Comparison of ENCODE assay signal across 8 cellular contexts in the genomic region with DNA sequence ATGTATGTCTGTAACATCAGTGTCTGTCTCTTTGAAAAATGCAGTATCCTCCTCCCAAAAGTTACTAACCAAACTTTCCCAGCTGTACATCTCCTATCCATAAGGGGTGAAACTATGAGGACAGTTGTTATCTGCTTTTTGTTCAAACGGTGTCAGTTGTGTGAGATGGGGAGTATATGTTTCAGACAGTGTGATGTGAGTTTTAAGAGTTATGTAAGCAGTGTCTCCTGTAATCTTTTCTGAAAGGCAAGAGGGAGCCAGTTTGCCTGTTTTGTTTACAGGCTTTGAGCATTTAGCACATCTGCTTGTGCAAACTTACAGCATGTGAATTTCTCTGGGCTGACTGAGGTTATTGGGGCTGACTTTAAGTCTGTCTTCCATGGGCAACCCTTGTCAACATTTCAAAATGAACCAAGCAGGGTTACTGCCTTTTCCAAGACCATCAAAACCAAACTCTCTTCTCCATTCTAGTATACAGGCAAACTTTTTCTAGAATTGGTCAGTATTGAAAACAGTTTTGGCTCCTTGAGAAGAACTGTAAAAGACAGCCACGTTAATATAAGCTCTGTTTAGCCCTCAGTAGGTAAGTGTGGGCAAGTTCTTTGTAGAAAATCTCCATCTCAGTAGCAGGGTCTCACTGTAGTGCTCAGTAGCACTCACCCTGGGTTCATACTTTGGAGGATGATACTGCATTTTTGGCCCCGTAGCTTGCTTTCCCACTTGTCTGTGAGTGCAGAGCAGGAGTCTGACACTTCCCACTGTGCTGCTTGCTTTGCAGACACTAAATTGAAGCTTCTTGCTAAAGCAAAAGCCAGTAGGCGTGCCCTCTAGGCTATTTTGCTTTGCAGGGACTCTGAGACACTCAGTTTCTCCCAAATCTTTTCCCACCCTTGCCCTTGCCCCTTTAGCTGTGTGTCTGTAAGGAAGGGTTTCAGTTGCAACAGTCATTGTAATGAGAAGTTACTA. TPM values are rescaled to one million over a fixed set of nuclear protein-coding genes. Genes with fewer than 3 reads are reported as not detected.
A peak's percentile ranks its signal among the peaks of the same experiment; 100 is the strongest.
DNase-seq lines count a peak whose midpoint lies in the region; FAIRE-seq and TF ChIP-seq lines count a peak whose summit lies in the region.

No MANE protein-coding gene starts in this region.

- H3K27me3 ChIP-seq in bronchial epithelial cell (ENCODE audit: control insufficient read depth, insufficient read depth, low read length) (no peaks in the 10 kb centered on the region), mesenchymal stem cell (ENCODE audit: control insufficient read depth in 1 of 2, insufficient read depth in 1 of 2, low read length in 2 of 2) (no peaks in the 10 kb centered on the region)

- no peak overlapping the region for H3K4ac ChIP-seq in mesenchymal stem cell (ENCODE audit: low read depth in 1 of 2, low read length in 2 of 2)

- H3K27ac ChIP-seq in mesenchymal stem cell (ENCODE audit: low read length, poor library complexity, severe bottlenecking) = no peak overlapping the region
- peak overlapping the region; percentile 14 for H3K27ac ChIP-seq in urinary bladder (ENCODE audit: low read depth)

- no peak overlapping the region for H4K8ac ChIP-seq in mesenchymal stem cell (ENCODE audit: low read length)

- H3K27me3 Mint-ChIP-seq in MCF 10A (ENCODE audit: insufficient read depth, unreplicated experiment) = no peaks in the 10 kb centered on the region

- no peak overlapping the region for H2AK5ac ChIP-seq in mesenchymal stem cell (ENCODE audit: low read length, severe bottlenecking)

- BruUV-seq in MCF 10A (replicated peaks; lab: Mats Ljungman, UMichigan) = no TSS peak

- in situ Hi-C loops in GM13977 (cut with MboI; ENCODE audit: low pct_unique_long_range_greater_than_20kb, low sequenced_read_pairs, unreplicated experiment) = no loop called here

- TF ChIP-seq CTCF in bronchial epithelial cell (IDR thresholded peaks at IDR 0.05; ENCODE audit: insufficient read depth, low read length, severe bottlenecking) = no peak
- no peak for TF ChIP-seq CTCF in GM13977 (IDR thresholded peaks at IDR 0.05; ENCODE audit: extremely low read depth, insufficient read depth, missing control alignments)
- no peak for TF ChIP-seq CTCF in MCF 10A (IDR thresholded peaks at IDR 0.05; ENCODE audit: unreplicated experiment)

- POLR2A ChIA-PET in MCF 10A (lab: Yijun Ruan, JAX) = interaction anchor here (0.6 to 5.5 kb wide), 9 partner anchors 11 to 1179 kb away, joined by 3 to 35 read pairs (median 4); a partner anchor contains a TSS

- CTCF ChIA-PET in MCF 10A (lab: Yijun Ruan, JAX) = interaction anchor here (1.0 to 6.6 kb wide), 6 partner anchors 10 to 872 kb away, joined by 3 to 40 read pairs (median 4); no protein-coding TSS in a partner anchor

- intact Hi-C loops in MCF 10A (cut with micrococcal nuclease) = no loop called here

- H3K23ac ChIP-seq in mesenchymal stem cell (ENCODE audit: low read length in 2 of 2) = no peak overlapping the region

- H3K9ac ChIP-seq in mesenchymal stem cell (ENCODE audit: low read length) = no peak overlapping the region

- no peaks in the 10 kb centered on the region for H3K9me3 Mint-ChIP-seq in MCF 10A (ENCODE audit: unreplicated experiment)

- H3K18ac ChIP-seq in mesenchymal stem cell (ENCODE audit: low read depth in 1 of 2, low read length in 2 of 2) = no peak overlapping the region

- 40% methylated on average over 3 of the region's 4 CpGs for WGBS in mesenchymal stem cell
- 25% methylated on average over 4 of the region's 4 CpGs for WGBS in urinary bladder

- H3K4me3 Mint-ChIP-seq in MCF 10A (ENCODE audit: unreplicated experiment) = no peak overlapping the region

- no peak overlapping the region for H2BK5ac ChIP-seq in mesenchymal stem cell (ENCODE audit: low read depth, low read length, poor library complexity, severe bottlenecking)

- no peak overlapping the region for H2AFZ ChIP-seq in mesenchymal stem cell (ENCODE audit: low read depth, low read length)

- peak; percentile 9 for DNase-seq in stimulated activated CD8-positive, alpha-beta memory T cell treated with anti-CD3 and anti-CD28 coated beads, Interleukin-12 subunit alpha, Interleukin-12 subunit beta, amount 100 ng/mL, for 1 hour (ENCODE audit: low read depth)
- DNase-seq in stimulated activated CD8-positive, alpha-beta memory T cell treated with anti-CD3 and anti-CD28 coated beads, Interleukin-4, amount 100 ng/mL, for 48 hours = no peak
- DNase-seq in bronchial epithelial cell (ENCODE audit: low read depth) (peak; percentile 13), mesenchymal stem cell (peak; percentile 66), NK-92 (lab: John Stamatoyannopoulos, UW; ENCODE audit: unreplicated experiment) (no peak), GM13977 (ENCODE audit: low spot score) (no peak), MCF 10A (ENCODE audit: unreplicated experiment) (no peak)

- no peak overlapping the region for H3K27ac Mint-ChIP-seq in MCF 10A (ENCODE audit: low read depth, unreplicated experiment)

- H3K36me3 ChIP-seq in bronchial epithelial cell (ENCODE audit: control insufficient read depth, insufficient read depth, low read length) (no peaks in the 10 kb centered on the region), mesenchymal stem cell (ENCODE audit: control insufficient read depth in 1 of 2, insufficient read depth in 2 of 2, low read depth in 1 of 2, low read length in 2 of 2) (peaks cover 0 to 3% of the 10 kb centered on the region in 2 experiments), urinary bladder (ENCODE audit: insufficient read depth) (no peaks in the 10 kb centered on the region)

- no peaks in the 10 kb centered on the region for H3K79me1 ChIP-seq in mesenchymal stem cell (replicated peaks; ENCODE audit: low read length, poor library complexity, severe bottlenecking)

- peak overlapping the region in 1 of 2 experiments; percentile 6 for H2BK12ac ChIP-seq in mesenchymal stem cell (ENCODE audit: low read length in 2 of 2)

- H4K91ac ChIP-seq in mesenchymal stem cell (ENCODE audit: low read length) = no peak overlapping the region

- no peaks in the 10 kb centered on the region for H3K9me3 ChIP-seq in mesenchymal stem cell (ENCODE audit: control insufficient read depth, low read length)

- H2BK15ac ChIP-seq in mesenchymal stem cell (ENCODE audit: low read depth, poor library complexity, severe bottlenecking) = no peak overlapping the region

- peaks cover 5% of the 10 kb centered on the region for H3K36me3 Mint-ChIP-seq in MCF 10A (ENCODE audit: insufficient read depth, unreplicated experiment)

- H3K4me1 ChIP-seq in mesenchymal stem cell (ENCODE audit: control insufficient read depth, insufficient read depth, low read depth, low read length) (peaks cover 5% of the 10 kb centered on the region), urinary bladder (ENCODE audit: insufficient read depth) (no peaks in the 10 kb centered on the region)

- no peak for FAIRE-seq in bronchial epithelial cell (lab: Jason Lieb, UNC)

- H3K4me3 ChIP-seq in bronchial epithelial cell (ENCODE audit: low read depth, low read length) (no peak overlapping the region), mesenchymal stem cell (ENCODE audit: insufficient read depth in 1 of 2, low read depth in 1 of 2, low read length in 2 of 2) (no peak overlapping the region), urinary bladder (ENCODE audit: low read depth, low read length) (no peak overlapping the region)

- H2BK120ac ChIP-seq in mesenchymal stem cell (ENCODE audit: low read depth, low read length) = no peak overlapping the region

- H3K4me1 Mint-ChIP-seq in MCF 10A (ENCODE audit: insufficient read depth, unreplicated experiment) = peaks cover 26% of the 10 kb centered on the region

- no peak overlapping the region for H3K4me2 ChIP-seq in mesenchymal stem cell (ENCODE audit: low read length, poor library complexity, severe bottlenecking)

- no peak overlapping the region for H3K14ac ChIP-seq in mesenchymal stem cell (ENCODE audit: low read length in 2 of 2)

RNA-seq across cellular contexts. Expression of a gene that starts 34.5 kb away (rescaled TPM):
- 44.2 and 155 TPM in 2 replicates for total RNA-seq in bronchial epithelial cell
- 39.3 TPM for polyA plus RNA-seq in mesenchymal stem cell (2013, experiment 1 of 2)
- polyA plus RNA-seq in mesenchymal stem cell (2013, experiment 2 of 2) = 39.0 TPM
- total RNA-seq in urinary bladder = 149 TPM
- polyA plus RNA-seq in urinary bladder = 89.2 TPM
- total RNA-seq in MCF 10A (2022) = 169 and 205 TPM in 2 replicates

RNA-seq across cellular contexts. Expression of a gene that starts 57.9 kb away (rescaled TPM):
- total RNA-seq in bronchial epithelial cell (21.3 and 25.0 TPM in 2 replicates), urinary bladder (57.4 TPM), MCF 10A (2022) (36.3 and 40.6 TPM in 2 replicates)
- 41.8 TPM for polyA plus RNA-seq in mesenchymal stem cell (2013, experiment 1 of 2)
- polyA plus RNA-seq in mesenchymal stem cell (2013, experiment 2 of 2) = 43.5 TPM
- polyA plus RNA-seq in urinary bladder = 32.9 TPM

Comparison
In these comparisons a context has a peak if more than half of its experiments do, and no peak if none do; other contexts are left out.
1. DNase-seq: peak in stimulated activated CD8-positive, alpha-beta memory T cell treated with anti-CD3 and anti-CD28 coated beads, Interleukin-12 subunit alpha, Interleukin-12 subunit beta, amount 100 ng/mL, for 1 hour (single experiment), bronchial epithelial cell (single experiment) and mesenchymal stem cell (single experiment); none in stimulated activated CD8-positive, alpha-beta memory T cell treated with anti-CD3 and anti-CD28 coated beads, Interleukin-4, amount 100 ng/mL, for 48 hours (single experiment), NK-92 (single experiment), GM13977 (single experiment) and MCF 10A (single experiment).